Comparison of ENCODE assay signal across 1 cellular context in genomic region chr17:75064040-75064439, GRCh38.
TF ChIP-seq lines count a peak whose summit lies in the region.

No MANE protein-coding gene starts in this region.

TF ChIP-seq in HCT116, 20 proteins besides CTCF, POLR2A, EP300 and RAD21:
- no peak for TF ChIP-seq CBX3 (IDR thresholded peaks at IDR 0.05; ENCODE audit: low read depth)
- no peak for TF ChIP-seq POLR2AphosphoS5 (IDR thresholded peaks at IDR 0.05; ENCODE audit: low read depth, low read length)
- TF ChIP-seq SP1 (IDR thresholded peaks at IDR 0.05; ENCODE audit: low read depth): no peak
- no peak for TF ChIP-seq EZH2 (IDR thresholded peaks at IDR 0.05)
- no peak for TF ChIP-seq REST (IDR thresholded peaks at IDR 0.05; ENCODE audit: low read depth)
- no peak for TF ChIP-seq ELF1 (IDR thresholded peaks at IDR 0.05; ENCODE audit: borderline replicate concordance, low read depth)
- TF ChIP-seq, protein P1, sequence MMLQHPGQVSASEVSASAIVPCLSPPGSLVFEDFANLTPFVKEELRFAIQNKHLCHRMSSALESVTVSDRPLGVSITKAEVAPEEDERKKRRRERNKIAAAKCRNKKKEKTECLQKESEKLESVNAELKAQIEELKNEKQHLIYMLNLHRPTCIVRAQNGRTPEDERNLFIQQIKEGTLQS (IDR thresholded peaks at IDR 0.05): no peak
- no peak for TF ChIP-seq ZNF274 (IDR thresholded peaks at IDR 0.05; ENCODE audit: low read depth, low read length)
- no peak for TF ChIP-seq SRF (IDR thresholded peaks at IDR 0.05; ENCODE audit: low read depth)
- no peak for TF ChIP-seq JUND (IDR thresholded peaks at IDR 0.05)
- TF ChIP-seq ZBTB33 (IDR thresholded peaks at IDR 0.05; ENCODE audit: extremely low read depth, insufficient replicate concordance, low read length): no peak
- no peak for TF ChIP-seq FOSL1 (IDR thresholded peaks at IDR 0.05; ENCODE audit: low read depth)
